In genomic region chr2:136141510-136142154, GRCh38 we compare ENCODE assay signal across 10 cellular contexts. TPM values are rescaled to one million over a fixed set of nuclear protein-coding genes. Genes with fewer than 3 reads are reported as not detected.
DNase-seq lines count a peak whose midpoint lies in the region; ATAC-seq and TF ChIP-seq lines count a peak whose summit lies in the region.
"Had no signal": no experiment of that assay in that cellular context is flagged by ENCODE, and none has a peak within 500 bp of the region (broad histone marks: within the 10 kb centered on the region; RNA-seq: fewer than 3 reads in every experiment).

No MANE protein-coding gene starts in this region.

- TF ChIP-seq CTCF in CD4-positive, alpha-beta T cell (IDR thresholded peaks at IDR 0.05), result no peak
- no peak for TF ChIP-seq CTCF in prostate gland (IDR thresholded peaks at IDR 0.05)

- H3K9me3 ChIP-seq in CD4-positive, alpha-beta T cell (ENCODE audit: control insufficient read depth, low read length), result no peaks in the 10 kb centered on the region
- no peaks in the 10 kb centered on the region for H3K9me3 ChIP-seq in prostate gland
- H3K9me3 ChIP-seq: sigmoid colon had no signal

- peak overlapping the region; percentile 97 for H3K27ac Mint-ChIP-seq in CD4-positive, alpha-beta T cell
- peak overlapping the region in 1 of 6 donors; percentile 27 for H3K27ac Mint-ChIP-seq in immature natural killer cell

- no peaks in the 10 kb centered on the region for H3K36me3 Mint-ChIP-seq in CD4-positive, alpha-beta T cell (ENCODE audit: low read depth)
- H3K36me3 Mint-ChIP-seq in immature natural killer cell, result peaks cover 0 to 4% (median 0%) of the 10 kb centered on the region in 3 donors

- no peak for ATAC-seq in CD4-positive, alpha-beta T cell (ENCODE audit: poor library complexity)
- ATAC-seq in HG03571 (IDR thresholded peaks at IDR 0.05; ENCODE audit: unreplicated experiment), result no peak

- no peaks in the 10 kb centered on the region for H3K27me3 ChIP-seq in CD4-positive, alpha-beta T cell (ENCODE audit: control insufficient read depth, insufficient read depth, low read length)
- no peaks in the 10 kb centered on the region for H3K27me3 ChIP-seq in prostate gland (replicated peaks; ENCODE audit: insufficient read depth)
- H3K27me3 ChIP-seq: sigmoid colon had no signal

- H3K27me3 Mint-ChIP-seq in CD4-positive, alpha-beta T cell, result no peaks in the 10 kb centered on the region
- peaks cover 3 to 14% (median 5%) of the 10 kb centered on the region in 3 donors for H3K27me3 Mint-ChIP-seq in immature natural killer cell (ENCODE audit: low read depth in 3 of 3)

- H3K27ac ChIP-seq in CD4-positive, alpha-beta T cell (ENCODE audit: low read depth, low read length), result no peak overlapping the region
- H3K27ac ChIP-seq in prostate gland, result no peak overlapping the region
- H3K27ac ChIP-seq: sigmoid colon had no signal

- TF ChIP-seq POLR2A in prostate gland (IDR thresholded peaks at IDR 0.05), result no peak

- intact Hi-C loops in CD4-positive, alpha-beta T cell (cut with DNase I, micrococcal nuclease), result loop anchor here in 1 of 2 experiments (5.0 kb wide), 1 partner anchor 96 kb away; no protein-coding TSS in a partner anchor
- intact Hi-C loops in prostate gland (cut with DNase I), result no loop called here

- H3K4me3 Mint-ChIP-seq in CD4-positive, alpha-beta T cell, result no peak overlapping the region
- H3K4me3 Mint-ChIP-seq in immature natural killer cell, result no peak overlapping the region

- no peaks in the 10 kb centered on the region for H3K36me3 ChIP-seq in prostate gland
- H3K36me3 ChIP-seq: sigmoid colon had no signal

- CTCF ChIA-PET in CD4-positive, alpha-beta T cell (lab: Charles Lee), result interaction anchor here (1.5 kb wide), 2 partner anchors 14 to 97 kb away, joined by 3 to 4 read pairs; no protein-coding TSS in a partner anchor

- peaks cover 79% of the 10 kb centered on the region for H3K4me1 Mint-ChIP-seq in CD4-positive, alpha-beta T cell (ENCODE audit: low read depth)
- H3K4me1 Mint-ChIP-seq in immature natural killer cell, result peaks cover 30 to 31% of the 10 kb centered on the region in 2 donors

- H3K4me3 ChIP-seq in prostate gland, result no peak overlapping the region
- H3K4me3 ChIP-seq: lung, sigmoid colon had no signal

- 36% methylated on average over 7 of the region's 7 CpGs for WGBS in prostate gland

- H3K9me3 Mint-ChIP-seq in CD4-positive, alpha-beta T cell, result no peaks in the 10 kb centered on the region
- H3K9me3 Mint-ChIP-seq in immature natural killer cell, result peaks cover 0 to 1% (median 0%) of the 10 kb centered on the region in 6 donors

- H3K4me1 ChIP-seq in prostate gland (replicated peaks), result no peaks in the 10 kb centered on the region
- H3K4me1 ChIP-seq: sigmoid colon had no signal

- DNase-seq in CD4-positive, alpha-beta T cell, result no peak
- DNase-seq in NCI-H128 (lab: John Stamatoyannopoulos, UW; ENCODE audit: unreplicated experiment), result peak; percentile 90
- DNase-seq in NCI-H69 (lab: John Stamatoyannopoulos, UW), result peak; percentile 97
- peak; percentile 64 for DNase-seq in cerebellar cortex (ENCODE audit: low spot score)
- DNase-seq in prostate gland (ENCODE audit: low spot score), result no peak
- no peak for DNase-seq in immature natural killer cell
- DNase-seq in AG08396 (ENCODE audit: low spot score), result no peak
- DNase-seq: sigmoid colon had no signal

- POLR2A ChIA-PET in CD4-positive, alpha-beta T cell (lab: Charles Lee), result interaction anchor here (0.6 to 7.7 kb wide), 2 partner anchors 14 to 19 kb away, joined by 3 to 151 read pairs; no protein-coding TSS in a partner anchor

RNA-seq across cellular contexts. Expression of gene CXCR4, which starts 23.7 kb away (rescaled TPM):
- 1,000 to 10,000 TPM; 1,661 to 1,739 TPM for total RNA-seq in CD4-positive, alpha-beta T cell
- 10 to 100 TPM; 20.9 to 27.2 TPM for total RNA-seq in prostate gland
- 100 to 1,000 TPM; 147 to 758 (median 582) TPM for polyA plus RNA-seq in immature natural killer cell

Comparison
In these comparisons a context has a peak if more than half of its experiments do, and no peak if none do; other contexts are left out.
1. DNase-seq: peak in NCI-H128 (single experiment), NCI-H69 (single experiment) and cerebellar cortex (single experiment); none in CD4-positive, alpha-beta T cell (0 of 10), prostate gland (single experiment), immature natural killer cell (0 of 3) and AG08396 (single experiment).
2. RNA of gene CXCR4, which starts 23.7 kb away (total RNA-seq): 1,661 to 1,739 TPM in CD4-positive, alpha-beta T cell; 20.9 to 27.2 TPM in prostate gland; every median in the first group is over 10 times any median in the second.